In genomic region chr6:29005183-29005885, GRCh38 we compare ENCODE assay signal across 1 cellular context.
TF ChIP-seq lines count a peak whose summit lies in the region.

Gene ZNF311 (minus strand): TSS chr6:29005315. CDS start chr6:29003954, 1,361 bp downstream.

TF ChIP-seq in K562, 482 proteins besides CTCF, POLR2A, EP300 and RAD21 (continued from another document and continues in another):
- no peak for TF ChIP-seq RNF219 (CRISPR knock-in tag; IDR thresholded peaks at IDR 0.05)
- peak; percentile 96 for TF ChIP-seq GABPA (tag; conservative IDR thresholded peaks at IDR 0.05; ENCODE audit: low read depth)
- no peak for TF ChIP-seq SMARCC2 (IDR thresholded peaks at IDR 0.05; ENCODE audit: low read depth)
- no peak for TF ChIP-seq ZFP1 (CRISPR knock-in tag; IDR thresholded peaks at IDR 0.05)
- peak; percentile 66; the same call in 1 of the 2 replicates for TF ChIP-seq BRD4 (IDR thresholded peaks at IDR 0.05)
- no peak for TF ChIP-seq ZNF124 (CRISPR knock-in tag; IDR thresholded peaks at IDR 0.05)
- TF ChIP-seq PTRF (tag; IDR thresholded peaks at IDR 0.05), result 0 out of 2 replicates have a peak, but pooled peaks have one; percentile 42
- TF ChIP-seq, protein P1, sequence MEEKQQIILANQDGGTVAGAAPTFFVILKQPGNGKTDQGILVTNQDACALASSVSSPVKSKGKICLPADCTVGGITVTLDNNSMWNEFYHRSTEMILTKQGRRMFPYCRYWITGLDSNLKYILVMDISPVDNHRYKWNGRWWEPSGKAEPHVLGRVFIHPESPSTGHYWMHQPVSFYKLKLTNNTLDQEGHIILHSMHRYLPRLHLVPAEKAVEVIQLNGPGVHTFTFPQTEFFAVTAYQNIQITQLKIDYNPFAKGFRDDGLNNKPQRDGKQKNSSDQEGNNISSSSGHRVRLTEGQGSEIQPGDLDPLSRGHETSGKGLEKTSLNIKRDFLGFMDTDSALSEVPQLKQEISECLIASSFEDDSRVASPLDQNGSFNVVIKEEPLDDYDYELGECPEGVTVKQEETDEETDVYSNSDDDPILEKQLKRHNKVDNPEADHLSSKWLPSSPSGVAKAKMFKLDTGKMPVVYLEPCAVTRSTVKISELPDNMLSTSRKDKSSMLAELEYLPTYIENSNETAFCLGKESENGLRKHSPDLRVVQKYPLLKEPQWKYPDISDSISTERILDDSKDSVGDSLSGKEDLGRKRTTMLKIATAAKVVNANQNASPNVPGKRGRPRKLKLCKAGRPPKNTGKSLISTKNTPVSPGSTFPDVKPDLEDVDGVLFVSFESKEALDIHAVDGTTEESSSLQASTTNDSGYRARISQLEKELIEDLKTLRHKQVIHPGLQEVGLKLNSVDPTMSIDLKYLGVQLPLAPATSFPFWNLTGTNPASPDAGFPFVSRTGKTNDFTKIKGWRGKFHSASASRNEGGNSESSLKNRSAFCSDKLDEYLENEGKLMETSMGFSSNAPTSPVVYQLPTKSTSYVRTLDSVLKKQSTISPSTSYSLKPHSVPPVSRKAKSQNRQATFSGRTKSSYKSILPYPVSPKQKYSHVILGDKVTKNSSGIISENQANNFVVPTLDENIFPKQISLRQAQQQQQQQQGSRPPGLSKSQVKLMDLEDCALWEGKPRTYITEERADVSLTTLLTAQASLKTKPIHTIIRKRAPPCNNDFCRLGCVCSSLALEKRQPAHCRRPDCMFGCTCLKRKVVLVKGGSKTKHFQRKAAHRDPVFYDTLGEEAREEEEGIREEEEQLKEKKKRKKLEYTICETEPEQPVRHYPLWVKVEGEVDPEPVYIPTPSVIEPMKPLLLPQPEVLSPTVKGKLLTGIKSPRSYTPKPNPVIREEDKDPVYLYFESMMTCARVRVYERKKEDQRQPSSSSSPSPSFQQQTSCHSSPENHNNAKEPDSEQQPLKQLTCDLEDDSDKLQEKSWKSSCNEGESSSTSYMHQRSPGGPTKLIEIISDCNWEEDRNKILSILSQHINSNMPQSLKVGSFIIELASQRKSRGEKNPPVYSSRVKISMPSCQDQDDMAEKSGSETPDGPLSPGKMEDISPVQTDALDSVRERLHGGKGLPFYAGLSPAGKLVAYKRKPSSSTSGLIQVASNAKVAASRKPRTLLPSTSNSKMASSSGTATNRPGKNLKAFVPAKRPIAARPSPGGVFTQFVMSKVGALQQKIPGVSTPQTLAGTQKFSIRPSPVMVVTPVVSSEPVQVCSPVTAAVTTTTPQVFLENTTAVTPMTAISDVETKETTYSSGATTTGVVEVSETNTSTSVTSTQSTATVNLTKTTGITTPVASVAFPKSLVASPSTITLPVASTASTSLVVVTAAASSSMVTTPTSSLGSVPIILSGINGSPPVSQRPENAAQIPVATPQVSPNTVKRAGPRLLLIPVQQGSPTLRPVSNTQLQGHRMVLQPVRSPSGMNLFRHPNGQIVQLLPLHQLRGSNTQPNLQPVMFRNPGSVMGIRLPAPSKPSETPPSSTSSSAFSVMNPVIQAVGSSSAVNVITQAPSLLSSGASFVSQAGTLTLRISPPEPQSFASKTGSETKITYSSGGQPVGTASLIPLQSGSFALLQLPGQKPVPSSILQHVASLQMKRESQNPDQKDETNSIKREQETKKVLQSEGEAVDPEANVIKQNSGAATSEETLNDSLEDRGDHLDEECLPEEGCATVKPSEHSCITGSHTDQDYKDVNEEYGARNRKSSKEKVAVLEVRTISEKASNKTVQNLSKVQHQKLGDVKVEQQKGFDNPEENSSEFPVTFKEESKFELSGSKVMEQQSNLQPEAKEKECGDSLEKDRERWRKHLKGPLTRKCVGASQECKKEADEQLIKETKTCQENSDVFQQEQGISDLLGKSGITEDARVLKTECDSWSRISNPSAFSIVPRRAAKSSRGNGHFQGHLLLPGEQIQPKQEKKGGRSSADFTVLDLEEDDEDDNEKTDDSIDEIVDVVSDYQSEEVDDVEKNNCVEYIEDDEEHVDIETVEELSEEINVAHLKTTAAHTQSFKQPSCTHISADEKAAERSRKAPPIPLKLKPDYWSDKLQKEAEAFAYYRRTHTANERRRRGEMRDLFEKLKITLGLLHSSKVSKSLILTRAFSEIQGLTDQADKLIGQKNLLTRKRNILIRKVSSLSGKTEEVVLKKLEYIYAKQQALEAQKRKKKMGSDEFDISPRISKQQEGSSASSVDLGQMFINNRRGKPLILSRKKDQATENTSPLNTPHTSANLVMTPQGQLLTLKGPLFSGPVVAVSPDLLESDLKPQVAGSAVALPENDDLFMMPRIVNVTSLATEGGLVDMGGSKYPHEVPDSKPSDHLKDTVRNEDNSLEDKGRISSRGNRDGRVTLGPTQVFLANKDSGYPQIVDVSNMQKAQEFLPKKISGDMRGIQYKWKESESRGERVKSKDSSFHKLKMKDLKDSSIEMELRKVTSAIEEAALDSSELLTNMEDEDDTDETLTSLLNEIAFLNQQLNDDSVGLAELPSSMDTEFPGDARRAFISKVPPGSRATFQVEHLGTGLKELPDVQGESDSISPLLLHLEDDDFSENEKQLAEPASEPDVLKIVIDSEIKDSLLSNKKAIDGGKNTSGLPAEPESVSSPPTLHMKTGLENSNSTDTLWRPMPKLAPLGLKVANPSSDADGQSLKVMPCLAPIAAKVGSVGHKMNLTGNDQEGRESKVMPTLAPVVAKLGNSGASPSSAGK (IDR thresholded peaks at IDR 0.05), result peak; percentile 98
- TF ChIP-seq, protein P2, sequence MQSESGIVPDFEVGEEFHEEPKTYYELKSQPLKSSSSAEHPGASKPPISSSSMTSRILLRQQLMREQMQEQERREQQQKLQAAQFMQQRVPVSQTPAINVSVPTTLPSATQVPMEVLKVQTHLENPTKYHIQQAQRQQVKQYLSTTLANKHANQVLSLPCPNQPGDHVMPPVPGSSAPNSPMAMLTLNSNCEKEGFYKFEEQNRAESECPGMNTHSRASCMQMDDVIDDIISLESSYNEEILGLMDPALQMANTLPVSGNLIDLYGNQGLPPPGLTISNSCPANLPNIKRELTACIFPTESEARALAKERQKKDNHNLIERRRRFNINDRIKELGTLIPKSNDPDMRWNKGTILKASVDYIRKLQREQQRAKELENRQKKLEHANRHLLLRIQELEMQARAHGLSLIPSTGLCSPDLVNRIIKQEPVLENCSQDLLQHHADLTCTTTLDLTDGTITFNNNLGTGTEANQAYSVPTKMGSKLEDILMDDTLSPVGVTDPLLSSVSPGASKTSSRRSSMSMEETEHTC (IDR thresholded peaks at IDR 0.05), result peak; percentile 68
- TF ChIP-seq, protein P3, sequence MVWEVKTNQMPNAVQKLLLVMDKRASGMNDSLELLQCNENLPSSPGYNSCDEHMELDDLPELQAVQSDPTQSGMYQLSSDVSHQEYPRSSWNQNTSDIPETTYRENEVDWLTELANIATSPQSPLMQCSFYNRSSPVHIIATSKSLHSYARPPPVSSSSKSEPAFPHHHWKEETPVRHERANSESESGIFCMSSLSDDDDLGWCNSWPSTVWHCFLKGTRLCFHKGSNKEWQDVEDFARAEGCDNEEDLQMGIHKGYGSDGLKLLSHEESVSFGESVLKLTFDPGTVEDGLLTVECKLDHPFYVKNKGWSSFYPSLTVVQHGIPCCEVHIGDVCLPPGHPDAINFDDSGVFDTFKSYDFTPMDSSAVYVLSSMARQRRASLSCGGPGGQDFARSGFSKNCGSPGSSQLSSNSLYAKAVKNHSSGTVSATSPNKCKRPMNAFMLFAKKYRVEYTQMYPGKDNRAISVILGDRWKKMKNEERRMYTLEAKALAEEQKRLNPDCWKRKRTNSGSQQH (CRISPR knock-in tag; IDR thresholded peaks at IDR 0.05), result no peak
- TF ChIP-seq, protein P4, sequence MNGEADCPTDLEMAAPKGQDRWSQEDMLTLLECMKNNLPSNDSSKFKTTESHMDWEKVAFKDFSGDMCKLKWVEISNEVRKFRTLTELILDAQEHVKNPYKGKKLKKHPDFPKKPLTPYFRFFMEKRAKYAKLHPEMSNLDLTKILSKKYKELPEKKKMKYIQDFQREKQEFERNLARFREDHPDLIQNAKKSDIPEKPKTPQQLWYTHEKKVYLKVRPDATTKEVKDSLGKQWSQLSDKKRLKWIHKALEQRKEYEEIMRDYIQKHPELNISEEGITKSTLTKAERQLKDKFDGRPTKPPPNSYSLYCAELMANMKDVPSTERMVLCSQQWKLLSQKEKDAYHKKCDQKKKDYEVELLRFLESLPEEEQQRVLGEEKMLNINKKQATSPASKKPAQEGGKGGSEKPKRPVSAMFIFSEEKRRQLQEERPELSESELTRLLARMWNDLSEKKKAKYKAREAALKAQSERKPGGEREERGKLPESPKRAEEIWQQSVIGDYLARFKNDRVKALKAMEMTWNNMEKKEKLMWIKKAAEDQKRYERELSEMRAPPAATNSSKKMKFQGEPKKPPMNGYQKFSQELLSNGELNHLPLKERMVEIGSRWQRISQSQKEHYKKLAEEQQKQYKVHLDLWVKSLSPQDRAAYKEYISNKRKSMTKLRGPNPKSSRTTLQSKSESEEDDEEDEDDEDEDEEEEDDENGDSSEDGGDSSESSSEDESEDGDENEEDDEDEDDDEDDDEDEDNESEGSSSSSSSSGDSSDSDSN (IDR thresholded peaks at IDR 0.05; ENCODE audit: borderline replicate concordance in 1 of 2, low read depth in 2 of 2, low read length in 2 of 2), result 0 out of 4 replicates have a peak, but pooled peaks of 1 of the 2 experiments have one; percentile 19
- TF ChIP-seq ETV1 (tag; conservative IDR thresholded peaks at IDR 0.05; ENCODE audit: low read depth), result peak; percentile 87
- 0 out of 2 replicates have a peak, but pooled peaks have one; percentile 17 for TF ChIP-seq ERF (CRISPR knock-in tag; IDR thresholded peaks at IDR 0.05)
- no peak; the same call in 1 of the 2 replicates for TF ChIP-seq SMARCA4 (IDR thresholded peaks at IDR 0.05)
- peak; percentile 55 for TF ChIP-seq ARID1B (IDR thresholded peaks at IDR 0.05)
- TF ChIP-seq ZNF354B (CRISPR knock-in tag; IDR thresholded peaks at IDR 0.05), result no peak
- peak; percentile 65; the same call in 1 of the 2 replicates for TF ChIP-seq ATF6 (CRISPR knock-in tag; IDR thresholded peaks at IDR 0.05)
- TF ChIP-seq GABPB1 (CRISPR knock-in tag; IDR thresholded peaks at IDR 0.05), result peak; percentile 88
- no peak for TF ChIP-seq PURB (CRISPR knock-in tag; IDR thresholded peaks at IDR 0.05; ENCODE audit: low read depth)
- peak; percentile 58 for TF ChIP-seq BHLHE40 (IDR thresholded peaks at IDR 0.05; ENCODE audit: low read length)
- TF ChIP-seq TARDBP (IDR thresholded peaks at IDR 0.05), result 0 out of 2 replicates have a peak, but pooled peaks have one; percentile 65
- no peak for TF ChIP-seq HDGF (IDR thresholded peaks at IDR 0.05)
- peak; percentile 80; the same call in 1 of the 2 replicates for TF ChIP-seq PML (IDR thresholded peaks at IDR 0.05; ENCODE audit: low read length)
- peak; percentile 62 for TF ChIP-seq CCNT2 (IDR thresholded peaks at IDR 0.05; ENCODE audit: borderline replicate concordance, extremely low read depth, insufficient read length, low read depth, low read length)
